In the genomic region with DNA sequence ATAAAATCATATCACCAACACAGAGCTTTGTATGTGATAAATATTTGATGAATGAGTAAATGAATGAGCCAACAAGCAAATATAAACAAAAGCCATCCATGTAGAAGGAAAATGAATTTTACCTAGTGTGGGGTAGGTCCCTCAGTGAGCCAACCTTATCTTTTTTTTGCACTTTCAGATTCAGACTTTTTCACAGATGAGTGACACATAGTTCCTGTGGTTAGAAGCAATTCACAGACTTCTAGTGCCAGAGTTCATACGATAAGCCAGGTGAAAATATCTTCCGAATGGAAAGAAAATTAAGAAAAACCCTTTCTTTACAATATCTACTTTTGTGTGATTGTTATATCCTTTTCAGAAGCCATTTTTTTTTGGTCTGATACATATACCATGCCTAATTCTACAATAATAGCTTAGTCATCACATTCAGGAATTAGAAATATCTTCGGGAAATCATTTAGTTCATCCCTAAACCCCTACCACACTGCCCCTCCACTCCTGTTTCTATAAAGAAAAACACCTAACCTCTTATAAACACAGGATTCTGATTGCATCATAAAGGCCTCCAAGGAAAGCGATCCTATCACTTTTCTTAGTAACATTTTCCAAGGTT, we compare ENCODE assay signal across 1 cellular context.
TF ChIP-seq lines count a peak whose summit lies in the region.

No MANE protein-coding gene starts in this region.

TF ChIP-seq in GM23338, 12 proteins besides CTCF, POLR2A, EP300 and RAD21 (continued from another document):
- TF ChIP-seq, protein P1, sequence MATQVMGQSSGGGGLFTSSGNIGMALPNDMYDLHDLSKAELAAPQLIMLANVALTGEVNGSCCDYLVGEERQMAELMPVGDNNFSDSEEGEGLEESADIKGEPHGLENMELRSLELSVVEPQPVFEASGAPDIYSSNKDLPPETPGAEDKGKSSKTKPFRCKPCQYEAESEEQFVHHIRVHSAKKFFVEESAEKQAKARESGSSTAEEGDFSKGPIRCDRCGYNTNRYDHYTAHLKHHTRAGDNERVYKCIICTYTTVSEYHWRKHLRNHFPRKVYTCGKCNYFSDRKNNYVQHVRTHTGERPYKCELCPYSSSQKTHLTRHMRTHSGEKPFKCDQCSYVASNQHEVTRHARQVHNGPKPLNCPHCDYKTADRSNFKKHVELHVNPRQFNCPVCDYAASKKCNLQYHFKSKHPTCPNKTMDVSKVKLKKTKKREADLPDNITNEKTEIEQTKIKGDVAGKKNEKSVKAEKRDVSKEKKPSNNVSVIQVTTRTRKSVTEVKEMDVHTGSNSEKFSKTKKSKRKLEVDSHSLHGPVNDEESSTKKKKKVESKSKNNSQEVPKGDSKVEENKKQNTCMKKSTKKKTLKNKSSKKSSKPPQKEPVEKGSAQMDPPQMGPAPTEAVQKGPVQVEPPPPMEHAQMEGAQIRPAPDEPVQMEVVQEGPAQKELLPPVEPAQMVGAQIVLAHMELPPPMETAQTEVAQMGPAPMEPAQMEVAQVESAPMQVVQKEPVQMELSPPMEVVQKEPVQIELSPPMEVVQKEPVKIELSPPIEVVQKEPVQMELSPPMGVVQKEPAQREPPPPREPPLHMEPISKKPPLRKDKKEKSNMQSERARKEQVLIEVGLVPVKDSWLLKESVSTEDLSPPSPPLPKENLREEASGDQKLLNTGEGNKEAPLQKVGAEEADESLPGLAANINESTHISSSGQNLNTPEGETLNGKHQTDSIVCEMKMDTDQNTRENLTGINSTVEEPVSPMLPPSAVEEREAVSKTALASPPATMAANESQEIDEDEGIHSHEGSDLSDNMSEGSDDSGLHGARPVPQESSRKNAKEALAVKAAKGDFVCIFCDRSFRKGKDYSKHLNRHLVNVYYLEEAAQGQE (IDR thresholded peaks at IDR 0.05; ENCODE audit: unreplicated experiment) = no peak
